17 cellular contexts compared by ENCODE assay signal in genomic region chr4:89704651-89705395, GRCh38.
"Had no signal": no experiment of that assay in that cellular context is flagged by ENCODE, and none has a peak within 500 bp of the region (broad histone marks: within the 10 kb centered on the region; RNA-seq: fewer than 3 reads in every experiment).

No MANE protein-coding gene starts in this region.

- FAIRE-seq: astrocyte, kidney had no signal

- DNase-seq: activated CD4-positive, alpha-beta T cell treated with anti-CD3 and anti-CD28 coated beads, Interleukin-2, amount 50 U/mL, for 1 hour; activated CD4-positive, CD25-positive, alpha-beta regulatory T cell treated with anti-CD3 and anti-CD28 coated beads, Interleukin-2, amount 50 U/mL, for 72 hours; activated CD8-positive, alpha-beta memory T cell treated with anti-CD3 and anti-CD28 coated beads, Interleukin-2, amount 50 U/mL, for 4 hours; activated naive CD4-positive, alpha-beta T cell treated with anti-CD3 and anti-CD28 coated beads, Interleukin-2, amount 10 ng/mL, durations not matched to agents 7 days and 5 days; activated naive CD8-positive, alpha-beta T cell treated with anti-CD3 and anti-CD28 coated beads, Interleukin-2, amount 50 U/mL, for 24 hours; activated T-cell treated with anti-CD3 and anti-CD28 coated beads, Interleukin-2, amount 50 U/mL, for 4 hours; foreskin melanocyte; kidney; naive B cell; stimulated activated CD4-positive, alpha-beta T cell treated with anti-CD3 and anti-CD28 coated beads, Interleukin-12 subunit alpha, Interleukin-12 subunit beta, amount 100 ng/mL, for 4 hours; stimulated activated CD4-positive, alpha-beta T cell treated with anti-CD3 and anti-CD28 coated beads, Interleukin-1b, Interleukin-23, amount 100 ng/mL, for 48 hours; stimulated activated naive CD8-positive, alpha-beta T cell treated with anti-CD3 and anti-CD28 coated beads, Interleukin-15, Interleukin-2, amounts not matched to agents 100 U/mL and 50 U/mL, for 24 hours; substantia nigra; T-helper 1 cell; T-helper 9 cell; transverse colon had no signal
